ENCODE assay signal across 11 cellular contexts in genomic region chr6:145736854-145737181, GRCh38.
DNase-seq lines count a peak whose midpoint lies in the region; ATAC-seq and TF ChIP-seq lines count a peak whose summit lies in the region.
"Had no signal": no experiment of that assay in that cellular context is flagged by ENCODE, and none has a peak within 500 bp of the region (broad histone marks: within the 10 kb centered on the region; RNA-seq: fewer than 3 reads in every experiment).

No MANE protein-coding gene starts in this region.

- no peak for TF ChIP-seq CTCF in OCI-LY1 (IDR thresholded peaks at IDR 0.05; ENCODE audit: low read length)

- DNase-seq in Ammon's horn (ENCODE audit: low spot score) = peak; percentile 21
- DNase-seq: effector memory CD4-positive, alpha-beta T cell; T-helper 17 cell had no signal

- ATAC-seq in GM21360 (IDR thresholded peaks at IDR 0.05; ENCODE audit: unreplicated experiment) = no peak
- no peak for ATAC-seq in HG03025 (IDR thresholded peaks at IDR 0.05; ENCODE audit: low FRiP score, unreplicated experiment)
- ATAC-seq in HG02852 (IDR thresholded peaks at IDR 0.05; ENCODE audit: unreplicated experiment) = no peak
- ATAC-seq in GM21825 (IDR thresholded peaks at IDR 0.05; ENCODE audit: unreplicated experiment) = no peak
- ATAC-seq: T-helper 17 cell had no signal

- no peaks in the 10 kb centered on the region for H3K9me2 ChIP-seq in OCI-LY1 (ENCODE audit: low read depth, low read length)

- H3K4me3 ChIP-seq in OCI-LY1 (ENCODE audit: low read depth, low read length, poor library complexity, severe bottlenecking) (no peak overlapping the region), endocrine pancreas (ENCODE audit: control insufficient read depth, insufficient read depth, low read length) (peak overlapping the region; percentile 88), neuron (ENCODE audit: low read length) (peak overlapping the region; percentile 74)

- no peaks in the 10 kb centered on the region for H3K27me3 ChIP-seq in OCI-LY1 (ENCODE audit: insufficient read depth, low read length)
- H3K27me3 ChIP-seq in endocrine pancreas (ENCODE audit: control insufficient read depth, insufficient read depth, low read length) = no peaks in the 10 kb centered on the region
- H3K27me3 ChIP-seq in neuron (ENCODE audit: insufficient read depth, low read length) = no peaks in the 10 kb centered on the region
- H3K27me3 ChIP-seq: ovary had no signal

- H3K27ac ChIP-seq in OCI-LY1 (ENCODE audit: low read depth, low read length, poor library complexity, severe bottlenecking) = no peak overlapping the region

- H3K9me3 ChIP-seq in OCI-LY1 (ENCODE audit: low read length) (no peaks in the 10 kb centered on the region), endocrine pancreas (ENCODE audit: control insufficient read depth, low read length) (no peaks in the 10 kb centered on the region), neuron (ENCODE audit: low read length) (no peaks in the 10 kb centered on the region)
- H3K9me3 ChIP-seq: ovary had no signal

- no peaks in the 10 kb centered on the region for H4K20me1 ChIP-seq in OCI-LY1 (ENCODE audit: insufficient read depth, low read length)

- H3K4me2 ChIP-seq in OCI-LY1 (ENCODE audit: low read length) = peak overlapping the region; percentile 98; the same call in 1 of the 2 replicates

- H3K36me3 ChIP-seq in OCI-LY1 (ENCODE audit: insufficient read depth, low read length) (no peaks in the 10 kb centered on the region), endocrine pancreas (ENCODE audit: control insufficient read depth, insufficient read depth, low read length) (no peaks in the 10 kb centered on the region), neuron (ENCODE audit: insufficient read depth, low read length) (no peaks in the 10 kb centered on the region)
- H3K36me3 ChIP-seq: ovary had no signal

- H3K79me2 ChIP-seq in OCI-LY1 (ENCODE audit: insufficient read depth, low read length) = 0 out of 2 replicates have a peak, but pooled peaks cover 4% of the 10 kb centered on the region

- H3K4me1 ChIP-seq in OCI-LY1 (ENCODE audit: insufficient read depth, low read length, severe bottlenecking) = peaks cover 25% of the 10 kb centered on the region
- H3K4me1 ChIP-seq in endocrine pancreas (ENCODE audit: control insufficient read depth, insufficient read depth, low read length) = peaks cover 23% of the 10 kb centered on the region
- peaks cover 13% of the 10 kb centered on the region for H3K4me1 ChIP-seq in neuron (ENCODE audit: insufficient read depth, low read length)

- H3F3A ChIP-seq in OCI-LY1 (ENCODE audit: insufficient read depth, low read length) = no peaks in the 10 kb centered on the region

- H2AFZ ChIP-seq in OCI-LY1 (ENCODE audit: low read length) (no peak overlapping the region), neuron (ENCODE audit: low read depth, low read length) (no peak overlapping the region)

- no peak overlapping the region for H3K9ac ChIP-seq in OCI-LY1 (ENCODE audit: low read length)
- H3K9ac ChIP-seq in endocrine pancreas (ENCODE audit: control insufficient read depth, insufficient read depth, low read length) = no peak overlapping the region
